Comparison of ENCODE assay signal across 21 cellular contexts in genomic region chr5:56359429-56359781, GRCh38.
A peak's percentile ranks its signal among the peaks of the same experiment; 100 is the strongest.
DNase-seq lines count a peak whose midpoint lies in the region; ATAC-seq and TF ChIP-seq lines count a peak whose summit lies in the region.
"Had no signal": no experiment of that assay in that cellular context is flagged by ENCODE, and none has a peak within 500 bp of the region (broad histone marks: within the 10 kb centered on the region; RNA-seq: fewer than 3 reads in every experiment).

No MANE protein-coding gene starts in this region.

- H3K4me3 Mint-ChIP-seq in MCF 10A (ENCODE audit: unreplicated experiment) = no peak overlapping the region
- H3K4me3 Mint-ChIP-seq in activated T-helper 1 cell treated with anti-CD3 and anti-CD28 coated beads, Interleukin-12 subunit alpha, Interleukin-12 subunit beta, Interleukin-2, Interleukin-4 antibody, amounts not matched to agents 30 ng/mL and 10 ng/mL and 1 ng/mL, durations not matched to agents 14 hours and 24 hours and 36 hours = no peak overlapping the region
- H3K4me3 Mint-ChIP-seq: activated naive CD4-positive, alpha-beta T cell treated with anti-CD3 and anti-CD28 coated beads for 36 hours; CD4-positive, CD25-positive, alpha-beta regulatory T cell; IgD-negative memory B cell had no signal

- intact Hi-C loops in MCF 10A (cut with micrococcal nuclease) = no loop called here
- intact Hi-C loops in activated T-helper 1 cell treated with anti-CD3 and anti-CD28 coated beads, Interleukin-12 subunit alpha, Interleukin-12 subunit beta, Interleukin-2, Interleukin-4 antibody, amounts not matched to agents 30 ng/mL and 10 ng/mL and 1 ng/mL, durations not matched to agents 14 hours and 24 hours and 36 hours (cut with micrococcal nuclease) = no loop called here

- H2AK5ac ChIP-seq in trophoblast cell (ENCODE audit: low read length) = no peak overlapping the region

- peaks cover 12% of the 10 kb centered on the region for H3K4me1 Mint-ChIP-seq in MCF 10A (ENCODE audit: insufficient read depth, unreplicated experiment)
- H3K4me1 Mint-ChIP-seq in activated T-helper 1 cell treated with anti-CD3 and anti-CD28 coated beads, Interleukin-12 subunit alpha, Interleukin-12 subunit beta, Interleukin-2, Interleukin-4 antibody, amounts not matched to agents 30 ng/mL and 10 ng/mL and 1 ng/mL, durations not matched to agents 14 hours and 24 hours and 36 hours (ENCODE audit: low read depth) = no peaks in the 10 kb centered on the region

- H3K79me2 ChIP-seq in trophoblast cell (ENCODE audit: control insufficient read depth, insufficient read depth, low read length, poor library complexity) = no peaks in the 10 kb centered on the region

- no peak overlapping the region for H3K4me3 ChIP-seq in BLaER1 treated with 17β-estradiol and CSF1 and Interleukin-3, amounts not matched to agents 10 nM and 100 nM
- no peak overlapping the region for H3K4me3 ChIP-seq in trophoblast cell (ENCODE audit: low read depth, low read length)
- H3K4me3 ChIP-seq: GM12878, sigmoid colon had no signal

- peak overlapping the region in 7 of 11 experiments; percentile 4 to 71 (median 60); a peak in 12 of 22 replicates for H3K27ac ChIP-seq in BLaER1 treated with 17β-estradiol and CSF1 and Interleukin-3, amounts not matched to agents 10 nM and 100 nM
- H3K27ac ChIP-seq in trophoblast cell (ENCODE audit: low read depth, low read length) = no peak overlapping the region

- H3K9ac ChIP-seq in BLaER1 treated with 17β-estradiol and CSF1 and Interleukin-3, amounts not matched to agents 10 nM and 100 nM = peak overlapping the region in 5 of 11 experiments; percentile 14 to 44 (median 20); a peak in 6 of 22 replicates
- no peak overlapping the region for H3K9ac ChIP-seq in trophoblast cell (ENCODE audit: low read length)

- no peak overlapping the region for H3K18ac ChIP-seq in trophoblast cell (ENCODE audit: low read length)

- H3K23ac ChIP-seq in trophoblast cell (ENCODE audit: low read length) = no peak overlapping the region

- H3K36me3 Mint-ChIP-seq in MCF 10A (ENCODE audit: insufficient read depth, unreplicated experiment) = no peaks in the 10 kb centered on the region
- H3K36me3 Mint-ChIP-seq in activated T-helper 1 cell treated with anti-CD3 and anti-CD28 coated beads, Interleukin-12 subunit alpha, Interleukin-12 subunit beta, Interleukin-2, Interleukin-4 antibody, amounts not matched to agents 30 ng/mL and 10 ng/mL and 1 ng/mL, durations not matched to agents 14 hours and 24 hours and 36 hours (ENCODE audit: low read depth) = peaks cover 2% of the 10 kb centered on the region
- H3K36me3 Mint-ChIP-seq: CD4-positive, CD25-positive, alpha-beta regulatory T cell had no signal

- no peaks in the 10 kb centered on the region for H4K20me1 ChIP-seq in BLaER1 treated with 17β-estradiol and CSF1 and Interleukin-3, amounts not matched to agents 10 nM and 100 nM

- DNase-seq in MCF 10A (ENCODE audit: unreplicated experiment) = no peak
- no peak for DNase-seq in left lobe of liver (ENCODE audit: low spot score)
- DNase-seq in trophoblast cell = no peak
- DNase-seq in activated T-helper 1 cell treated with anti-CD3 and anti-CD28 coated beads, Interleukin-12 subunit alpha, Interleukin-12 subunit beta, Interleukin-2, Interleukin-4 antibody, amounts not matched to agents 30 ng/mL and 10 ng/mL and 1 ng/mL, durations not matched to agents 14 hours and 24 hours and 36 hours (ENCODE audit: low spot score) = no peak
- DNase-seq in GOT3 (lab: John Stamatoyannopoulos, UW) = no peak
- no peak for DNase-seq in stimulated activated CD4-positive, alpha-beta T cell treated with anti-CD3 and anti-CD28 coated beads, Interleukin-4, amount 100 ng/mL, for 4 hours
- DNase-seq: activated CD4-positive, alpha-beta T cell treated with anti-CD3 and anti-CD28 coated beads, Interleukin-2, amount 50 U/mL, for 48 hours; activated naive CD4-positive, alpha-beta T cell treated with anti-CD3 and anti-CD28 coated beads for 36 hours; CD4-positive, CD25-positive, alpha-beta regulatory T cell; cortex of kidney; HCEC 1CT; MM.1S; NCI-H146; NCI-H774; OCI-M1; sigmoid colon; stimulated activated CD4-positive, alpha-beta T cell treated with anti-CD3 and anti-CD28 coated beads, Interleukin-1b, Interleukin-23, amount 100 ng/mL, for 48 hours had no signal

- BruUV-seq in MCF 10A (replicated peaks; lab: Mats Ljungman, UMichigan) = no TSS peak

- TF ChIP-seq CTCF in MCF 10A (IDR thresholded peaks at IDR 0.05; ENCODE audit: unreplicated experiment) = no peak

- POLR2A ChIA-PET in MCF 10A (lab: Yijun Ruan, JAX) = no interaction called here

- H2BK120ac ChIP-seq in trophoblast cell (ENCODE audit: insufficient read depth, low read length, poor library complexity) = no peak overlapping the region

- peaks cover 14% of the 10 kb centered on the region for H3K9me3 Mint-ChIP-seq in MCF 10A (ENCODE audit: unreplicated experiment)
- H3K9me3 Mint-ChIP-seq in activated T-helper 1 cell treated with anti-CD3 and anti-CD28 coated beads, Interleukin-12 subunit alpha, Interleukin-12 subunit beta, Interleukin-2, Interleukin-4 antibody, amounts not matched to agents 30 ng/mL and 10 ng/mL and 1 ng/mL, durations not matched to agents 14 hours and 24 hours and 36 hours = peaks cover 19% of the 10 kb centered on the region
- H3K9me3 Mint-ChIP-seq: activated naive CD4-positive, alpha-beta T cell treated with anti-CD3 and anti-CD28 coated beads for 36 hours had no signal

- no peak overlapping the region for H4K8ac ChIP-seq in trophoblast cell (ENCODE audit: low read depth, low read length)

- peaks cover 42 to 77% (median 72%) of the 10 kb centered on the region in 10 experiments for H3K4me1 ChIP-seq in BLaER1 treated with 17β-estradiol and CSF1 and Interleukin-3, amounts not matched to agents 10 nM and 100 nM
- H3K4me1 ChIP-seq in trophoblast cell (ENCODE audit: control insufficient read depth in 1 of 2, insufficient read depth in 2 of 2, low read length in 2 of 2) = peaks cover 0 to 14% of the 10 kb centered on the region in 2 experiments

- no peak overlapping the region for H2BK5ac ChIP-seq in trophoblast cell (ENCODE audit: low read depth, low read length, poor library complexity)

- H3K4ac ChIP-seq in trophoblast cell (ENCODE audit: low read depth, low read length) = no peak overlapping the region

- H3K27ac Mint-ChIP-seq in MCF 10A (ENCODE audit: low read depth, unreplicated experiment) = peak overlapping the region; percentile 73
- H3K27ac Mint-ChIP-seq in activated T-helper 1 cell treated with anti-CD3 and anti-CD28 coated beads, Interleukin-12 subunit alpha, Interleukin-12 subunit beta, Interleukin-2, Interleukin-4 antibody, amounts not matched to agents 30 ng/mL and 10 ng/mL and 1 ng/mL, durations not matched to agents 14 hours and 24 hours and 36 hours = no peak overlapping the region
- H3K27ac Mint-ChIP-seq: activated naive CD4-positive, alpha-beta T cell treated with anti-CD3 and anti-CD28 coated beads for 36 hours; IgD-negative memory B cell had no signal

- ATAC-seq in left lobe of liver (peak; percentile 28), GM21360 (IDR thresholded peaks at IDR 0.05; ENCODE audit: unreplicated experiment) (no peak)
- ATAC-seq: GM12878 had no signal

- H3K27me3 Mint-ChIP-seq in MCF 10A (ENCODE audit: insufficient read depth, unreplicated experiment) = no peaks in the 10 kb centered on the region
- peaks cover 8% of the 10 kb centered on the region for H3K27me3 Mint-ChIP-seq in activated T-helper 1 cell treated with anti-CD3 and anti-CD28 coated beads, Interleukin-12 subunit alpha, Interleukin-12 subunit beta, Interleukin-2, Interleukin-4 antibody, amounts not matched to agents 30 ng/mL and 10 ng/mL and 1 ng/mL, durations not matched to agents 14 hours and 24 hours and 36 hours (ENCODE audit: insufficient read depth)

- no peak overlapping the region for H3K14ac ChIP-seq in trophoblast cell (ENCODE audit: low read length)

- WGBS in trophoblast cell (ENCODE audit: extremely low coverage, insufficient coverage, insufficient read length) = 100% methylated on average over 1 of the region's 2 CpGs

- H3K4me2 ChIP-seq in BLaER1 treated with 17β-estradiol and CSF1 and Interleukin-3, amounts not matched to agents 10 nM and 100 nM = peak overlapping the region; percentile 56 to 90 (median 67)
- no peak overlapping the region for H3K4me2 ChIP-seq in trophoblast cell (ENCODE audit: low read length)

- H3K27me3 ChIP-seq in BLaER1 treated with 17β-estradiol and CSF1 and Interleukin-3, amounts not matched to agents 10 nM and 100 nM = no peaks in the 10 kb centered on the region; a peak in 1 of 22 replicates
- H3K27me3 ChIP-seq in trophoblast cell (ENCODE audit: insufficient read depth, low read length) = no peaks in the 10 kb centered on the region
- H3K27me3 ChIP-seq: sigmoid colon had no signal

- no peak overlapping the region for H2BK12ac ChIP-seq in trophoblast cell (ENCODE audit: low read length)

- H2AFZ ChIP-seq in trophoblast cell (ENCODE audit: insufficient read depth, low read length, poor library complexity) = no peak overlapping the region

- CTCF ChIA-PET in MCF 10A (lab: Yijun Ruan, JAX) = no interaction called here

- H3K79me1 ChIP-seq in trophoblast cell (ENCODE audit: low read length) = no peaks in the 10 kb centered on the region

- H4K12ac ChIP-seq in trophoblast cell (ENCODE audit: low read depth, low read length) = no peak overlapping the region

- peaks cover 22 to 43% (median 32%) of the 10 kb centered on the region in 11 experiments; a peak in 21 of 22 replicates for H3K9me3 ChIP-seq in BLaER1 treated with 17β-estradiol and CSF1 and Interleukin-3, amounts not matched to agents 10 nM and 100 nM (replicated peaks in 1 of 11)
- H3K9me3 ChIP-seq in trophoblast cell (ENCODE audit: insufficient read depth, low read depth, low read length) = no peaks in the 10 kb centered on the region
- H3K9me3 ChIP-seq: sigmoid colon had no signal

- H3K36me3 ChIP-seq in BLaER1 treated with 17β-estradiol and CSF1 and Interleukin-3, amounts not matched to agents 10 nM and 100 nM = peaks cover 0 to 3% (median 0%) of the 10 kb centered on the region in 11 experiments; a peak in 1 of 22 replicates
- H3K36me3 ChIP-seq in trophoblast cell (ENCODE audit: control insufficient read depth in 1 of 2, insufficient read depth in 2 of 2, low read length in 2 of 2) = no peaks in the 10 kb centered on the region
- H3K36me3 ChIP-seq: sigmoid colon had no signal

- H4K91ac ChIP-seq in trophoblast cell (ENCODE audit: low read depth, low read length) = peak overlapping the region; percentile 1
